In genomic region chr15:83164409-83165404, GRCh38 we compare ENCODE assay signal across 15 cellular contexts. TPM values are rescaled to one million over a fixed set of nuclear protein-coding genes. Genes with fewer than 3 reads are reported as not detected.
DNase-seq lines count a peak whose midpoint lies in the region; ATAC-seq and TF ChIP-seq lines count a peak whose summit lies in the region.
"Had no signal": no experiment of that assay in that cellular context is flagged by ENCODE, and none has a peak within 500 bp of the region (broad histone marks: within the 10 kb centered on the region; RNA-seq: fewer than 3 reads in every experiment).

No MANE protein-coding gene starts in this region.

- H3K27me3 Mint-ChIP-seq in naive thymus-derived CD4-positive, alpha-beta T cell, result peaks cover 0 to 44% (median 16%) of the 10 kb centered on the region in 5 donors

- H3K4me1 Mint-ChIP-seq in naive thymus-derived CD4-positive, alpha-beta T cell, result peaks cover 5 to 34% (median 21%) of the 10 kb centered on the region in 7 donors

- peak; percentile 84 for ATAC-seq in naive thymus-derived CD4-positive, alpha-beta T cell
- no peak for ATAC-seq in GM21737 (IDR thresholded peaks at IDR 0.05; ENCODE audit: unreplicated experiment)
- no peak for ATAC-seq in esophagus mucosa
- ATAC-seq in HG02623 (IDR thresholded peaks at IDR 0.05; ENCODE audit: unreplicated experiment), result no peak

- H3K27me3 ChIP-seq in naive thymus-derived CD4-positive, alpha-beta T cell (ENCODE audit: control insufficient read depth in 2 of 2, insufficient read depth in 2 of 2, low read length in 2 of 2), result no peaks in the 10 kb centered on the region
- H3K27me3 ChIP-seq: suprapubic skin had no signal

- H3K4me3 Mint-ChIP-seq in naive thymus-derived CD4-positive, alpha-beta T cell, result peak overlapping the region in 7 of 10 donors; percentile 7 to 85 (median 47)

- POLR2A ChIA-PET in naive thymus-derived CD4-positive, alpha-beta T cell (lab: Charles Lee), result no interaction called here

- DNase-seq in GM04504 (ENCODE audit: low read depth) (peak; percentile 1), NCI-H226 (peak; percentile 79), astrocyte of the spinal cord (ENCODE audit: low read depth, low spot score) (peak; percentile 67), NAMALWA (ENCODE audit: low spot score) (no peak)
- peak in 6 of 9 donors; percentile 5 to 80 (median 36) for DNase-seq in naive thymus-derived CD4-positive, alpha-beta T cell
- DNase-seq: activated CD4-positive, alpha-beta T cell treated with anti-CD3 and anti-CD28 coated beads, Interleukin-2, amount 50 U/mL, for 1 hour; head of caudate nucleus; Karpas-422; NCI-H2171; stimulated activated CD4-positive, alpha-beta T cell treated with anti-CD3 and anti-CD28 coated beads, Interleukin-4, amount 100 ng/mL, for 4 hours had no signal

- CTCF ChIA-PET in naive thymus-derived CD4-positive, alpha-beta T cell (lab: Charles Lee), result no interaction called here

- H3K9me3 ChIP-seq in naive thymus-derived CD4-positive, alpha-beta T cell (ENCODE audit: control insufficient read depth in 2 of 3, low read length in 3 of 3), result peaks cover 0 to 13% (median 0%) of the 10 kb centered on the region in 3 experiments
- H3K9me3 ChIP-seq: prostate gland had no signal

- no peak overlapping the region for H3K4me3 ChIP-seq in astrocyte of the spinal cord (ENCODE audit: low read depth, low read length)
- H3K4me3 ChIP-seq in naive thymus-derived CD4-positive, alpha-beta T cell (ENCODE audit: low read length), result no peak overlapping the region
- H3K4me3 ChIP-seq: prostate gland, suprapubic skin had no signal

- TF ChIP-seq CTCF in astrocyte of the spinal cord (IDR thresholded peaks at IDR 0.05; ENCODE audit: low read depth, low read length), result no peak

- in situ Hi-C loops in astrocyte of the spinal cord (cut with HindIII; ENCODE audit: low sequenced_read_pairs), result no loop called here

- H3K36me3 Mint-ChIP-seq in naive thymus-derived CD4-positive, alpha-beta T cell, result peaks cover 3 to 44% (median 12%) of the 10 kb centered on the region in 5 donors

- intact Hi-C loops in naive thymus-derived CD4-positive, alpha-beta T cell (cut with micrococcal nuclease), result loop anchor here in 1 of 2 donors (1.0 to 5.0 kb wide), 4 partner anchors 36 to 153 kb away; partner anchors contain the start of genes C15orf40, HDGFL3 and TM6SF1

- H3K36me3 ChIP-seq in naive thymus-derived CD4-positive, alpha-beta T cell (ENCODE audit: control insufficient read depth in 2 of 3, insufficient read depth in 3 of 3, low read length in 3 of 3), result no peaks in the 10 kb centered on the region
- H3K36me3 ChIP-seq: prostate gland, suprapubic skin had no signal

- peaks cover 10 to 41% (median 20%) of the 10 kb centered on the region in 11 donors for H3K9me3 Mint-ChIP-seq in naive thymus-derived CD4-positive, alpha-beta T cell

- H3K27ac ChIP-seq in naive thymus-derived CD4-positive, alpha-beta T cell (ENCODE audit: low read depth, low read length), result peak overlapping the region; percentile 26
- H3K27ac ChIP-seq: prostate gland, suprapubic skin had no signal

- no peaks in the 10 kb centered on the region for H3K4me1 ChIP-seq in naive thymus-derived CD4-positive, alpha-beta T cell (ENCODE audit: control insufficient read depth in 2 of 2, insufficient read depth in 2 of 2, low read length in 2 of 2)
- H3K4me1 ChIP-seq: prostate gland, suprapubic skin had no signal

- peak overlapping the region in 7 of 9 donors; percentile 22 to 97 (median 79) for H3K27ac Mint-ChIP-seq in naive thymus-derived CD4-positive, alpha-beta T cell

RNA-seq across cellular contexts. Expression of gene HDGFL3, which starts 42.9 kb away (rescaled TPM):
- 10 to 100 TPM in 2 of 5 experiments, 1 to 10 TPM in 3; 2.1 to 50.1 (median 3.6) TPM for total RNA-seq in naive thymus-derived CD4-positive, alpha-beta T cell
- polyA plus RNA-seq in naive thymus-derived CD4-positive, alpha-beta T cell, result 1 to 10 TPM; 3.4 to 9.4 TPM
- total RNA-seq in esophagus mucosa, result 19.1 TPM

RNA-seq across cellular contexts. Expression of gene TM6SF1, which starts 57.3 kb away (rescaled TPM):
- 10 to 100 TPM in 1 of 5 experiments, 1 to 10 TPM in 2, under 1 TPM in 2; 0.41 to 10.1 (median 1.3) TPM for total RNA-seq in naive thymus-derived CD4-positive, alpha-beta T cell
- under 1 TPM in 1 of 2 donors, not detected in 1; 0.33 TPM for polyA plus RNA-seq in naive thymus-derived CD4-positive, alpha-beta T cell
- total RNA-seq in esophagus mucosa, result 0.48 TPM
